Comparison of ENCODE assay signal across 8 cellular contexts in genomic region chr3:160403028-160403545, GRCh38. TPM values are rescaled to one million over a fixed set of nuclear protein-coding genes. Genes with fewer than 3 reads are reported as not detected.
DNase-seq lines count a peak whose midpoint lies in the region; ATAC-seq and TF ChIP-seq lines count a peak whose summit lies in the region.

No MANE protein-coding gene starts in this region.

- H3K27me3 Mint-ChIP-seq in T-helper 2 cell treated with Interferon-gamma antibody and Interleukin-4, amounts not matched to agents 5 μg/mL and 100 μg/mL, for 36 hours (ENCODE audit: low read depth): peaks cover 4% of the 10 kb centered on the region

- intact Hi-C loops in right cardiac atrium (cut with DNase I): no loop called here
- intact Hi-C loops in psoas muscle (cut with DNase I): loop anchor here in 1 of 2 donors (10.0 kb wide), 1 partner anchor 578 kb away; no protein-coding TSS in a partner anchor

- H3K4me3 Mint-ChIP-seq in T-helper 2 cell treated with Interferon-gamma antibody and Interleukin-4, amounts not matched to agents 5 μg/mL and 100 μg/mL, for 36 hours: peak overlapping the region; percentile 99

- H3K9ac ChIP-seq in iPS-18a (ENCODE audit: low read length): peak overlapping the region; percentile 27

- H3K27ac Mint-ChIP-seq in T-helper 2 cell treated with Interferon-gamma antibody and Interleukin-4, amounts not matched to agents 5 μg/mL and 100 μg/mL, for 36 hours: peak overlapping the region; percentile 88

- TF ChIP-seq CTCF in right atrium auricular region (IDR thresholded peaks at IDR 0.05): no peak
- no peak for TF ChIP-seq CTCF in psoas muscle (IDR thresholded peaks at IDR 0.05)

- H3K9me3 ChIP-seq in right cardiac atrium (ENCODE audit: control insufficient read depth, low read length): no peaks in the 10 kb centered on the region
- no peaks in the 10 kb centered on the region for H3K9me3 ChIP-seq in right atrium auricular region
- H3K9me3 ChIP-seq in iPS-18a (ENCODE audit: control insufficient read depth, low read depth, low read length): no peaks in the 10 kb centered on the region
- no peaks in the 10 kb centered on the region for H3K9me3 ChIP-seq in psoas muscle

- H3K27ac ChIP-seq in right cardiac atrium (ENCODE audit: low read length): no peak overlapping the region
- no peak overlapping the region for H3K27ac ChIP-seq in right atrium auricular region
- H3K27ac ChIP-seq in iPS-18a (ENCODE audit: low read length): no peak overlapping the region
- H3K27ac ChIP-seq in psoas muscle: no peak overlapping the region

- H3K36me3 ChIP-seq in right atrium auricular region (no peaks in the 10 kb centered on the region), iPS-18a (ENCODE audit: control insufficient read depth, low read depth, low read length) (peaks cover 41% of the 10 kb centered on the region), psoas muscle (ENCODE audit: insufficient read depth in 1 of 2, low read depth in 1 of 2) (peaks cover 0 to 15% of the 10 kb centered on the region in 2 donors)

- 38% methylated on average over 2 of the region's 2 CpGs for WGBS in right cardiac atrium
- 61 to 81% (median 80%) methylated on average over 2 of the region's 2 CpGs for WGBS in psoas muscle, 3 donors

- DNase-seq in right cardiac atrium (no peak), right atrium auricular region (ENCODE audit: low spot score) (no peak), SHP77 (lab: John Stamatoyannopoulos, UW) (no peak), psoas muscle (no peak), DMS53 (lab: John Stamatoyannopoulos, UW) (no peak)
- DNase-seq in T-helper 2 cell treated with Interferon-gamma antibody and Interleukin-4, amounts not matched to agents 5 μg/mL and 100 μg/mL, for 36 hours (ENCODE audit: low spot score): no peak

- peaks cover 53% of the 10 kb centered on the region for H3K36me3 Mint-ChIP-seq in T-helper 2 cell treated with Interferon-gamma antibody and Interleukin-4, amounts not matched to agents 5 μg/mL and 100 μg/mL, for 36 hours (ENCODE audit: low read depth)

- no peaks in the 10 kb centered on the region for H3K9me3 Mint-ChIP-seq in T-helper 2 cell treated with Interferon-gamma antibody and Interleukin-4, amounts not matched to agents 5 μg/mL and 100 μg/mL, for 36 hours

- peaks cover 34% of the 10 kb centered on the region for H3K4me1 Mint-ChIP-seq in T-helper 2 cell treated with Interferon-gamma antibody and Interleukin-4, amounts not matched to agents 5 μg/mL and 100 μg/mL, for 36 hours (ENCODE audit: low read depth)

- peaks cover 2% of the 10 kb centered on the region for H3K4me1 ChIP-seq in right cardiac atrium (ENCODE audit: control insufficient read depth, insufficient read depth, low read length)
- peaks cover 0 to 22% of the 10 kb centered on the region in 2 donors for H3K4me1 ChIP-seq in right atrium auricular region
- H3K4me1 ChIP-seq in iPS-18a (ENCODE audit: control insufficient read depth, low read depth, low read length): peaks cover 13% of the 10 kb centered on the region
- peaks cover 16% of the 10 kb centered on the region for H3K4me1 ChIP-seq in psoas muscle

- no peak for ATAC-seq in right cardiac atrium
- no peak for ATAC-seq in GM18498 (IDR thresholded peaks at IDR 0.05; ENCODE audit: unreplicated experiment)
- no peak for ATAC-seq in psoas muscle

- H3K27me3 ChIP-seq in right cardiac atrium (ENCODE audit: control insufficient read depth, insufficient read depth) (no peaks in the 10 kb centered on the region), right atrium auricular region (no peaks in the 10 kb centered on the region), iPS-18a (ENCODE audit: control insufficient read depth, insufficient read depth, low read length) (no peaks in the 10 kb centered on the region), psoas muscle (ENCODE audit: insufficient read depth in 3 of 3, low read length in 2 of 3) (no peaks in the 10 kb centered on the region)

- H3K4me3 ChIP-seq in right cardiac atrium (ENCODE audit: low read length): peak overlapping the region; percentile 93
- peak overlapping the region in 1 of 2 donors; percentile 1 for H3K4me3 ChIP-seq in right atrium auricular region
- H3K4me3 ChIP-seq in iPS-18a (ENCODE audit: low read length): peak overlapping the region; percentile 83
- no peak overlapping the region for H3K4me3 ChIP-seq in psoas muscle

RNA-seq across cellular contexts. Expression of gene SMC4, which starts 3.6 kb away (rescaled TPM):
- total RNA-seq in right cardiac atrium (10 to 100 TPM; 10.8 to 23.1 (median 16.1) TPM), right atrium auricular region (10 to 100 TPM; 10.7 to 10.8 TPM), psoas muscle (10 to 100 TPM in 1 of 4 donors, 1 to 10 TPM in 3; 6.9 to 17.3 (median 9.0) TPM)
- polyA plus RNA-seq in right cardiac atrium (10.9 TPM), psoas muscle (1 to 10 TPM; 6.9 to 8.6 (median 8.6) TPM)

RNA-seq across cellular contexts. Expression of gene IFT80, which starts 4.1 kb away (rescaled TPM):
- total RNA-seq in right cardiac atrium (10 to 100 TPM; 12.8 to 20.2 (median 14.6) TPM), right atrium auricular region (10 to 100 TPM; 13.8 to 14.1 TPM), psoas muscle (1 to 10 TPM; 3.9 to 8.2 (median 5.3) TPM)
- polyA plus RNA-seq in right cardiac atrium (8.8 TPM), psoas muscle (1 to 10 TPM; 2.1 to 3.7 (median 2.5) TPM)

RNA-seq across cellular contexts. Expression of gene TRIM59, which starts 46.5 kb away (rescaled TPM):
- total RNA-seq in right cardiac atrium: under 1 TPM; 0.28 to 0.86 (median 0.45) TPM
- 0.16 TPM for polyA plus RNA-seq in right cardiac atrium
- under 1 TPM; 0.15 to 0.79 TPM for total RNA-seq in right atrium auricular region
- under 1 TPM; 0.20 to 0.81 (median 0.31) TPM for total RNA-seq in psoas muscle
- polyA plus RNA-seq in psoas muscle: under 1 TPM; 0.05 to 0.21 (median 0.07) TPM
